In genomic region chr9:136201609-136202448, GRCh38 we compare ENCODE assay signal across 1 cellular context.
A peak's percentile ranks its signal among the peaks of the same experiment; 100 is the strongest.
TF ChIP-seq lines count a peak whose summit lies in the region.

No MANE protein-coding gene starts in this region.

TF ChIP-seq in HepG2, 621 proteins besides CTCF, POLR2A, EP300 and RAD21 (continued from another document):
- no peak for TF ChIP-seq NR3C1 (CRISPR knock-in tag; IDR thresholded peaks at IDR 0.05)
- no peak for TF ChIP-seq JDP2 (CRISPR knock-in tag; IDR thresholded peaks at IDR 0.05; ENCODE audit: borderline replicate concordance)
- TF ChIP-seq MXD1 (CRISPR knock-in tag; IDR thresholded peaks at IDR 0.05) = 0 out of 2 replicates have a peak, but pooled peaks have one; percentile 45
- no peak for TF ChIP-seq NFYC (CRISPR knock-in tag; IDR thresholded peaks at IDR 0.05)
- TF ChIP-seq MIER2 (CRISPR knock-in tag; IDR thresholded peaks at IDR 0.05) = peak; percentile 88
- TF ChIP-seq ZNF777 (CRISPR knock-in tag; IDR thresholded peaks at IDR 0.05) = 0 out of 2 replicates have a peak, but pooled peaks have one; percentile 30
- TF ChIP-seq, protein P1, sequence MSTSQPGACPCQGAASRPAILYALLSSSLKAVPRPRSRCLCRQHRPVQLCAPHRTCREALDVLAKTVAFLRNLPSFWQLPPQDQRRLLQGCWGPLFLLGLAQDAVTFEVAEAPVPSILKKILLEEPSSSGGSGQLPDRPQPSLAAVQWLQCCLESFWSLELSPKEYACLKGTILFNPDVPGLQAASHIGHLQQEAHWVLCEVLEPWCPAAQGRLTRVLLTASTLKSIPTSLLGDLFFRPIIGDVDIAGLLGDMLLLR (CRISPR knock-in tag; IDR thresholded peaks at IDR 0.05) = 0 out of 2 replicates have a peak, but pooled peaks have one; percentile 33
- 0 out of 2 replicates have a peak, but pooled peaks have one; percentile 26 for TF ChIP-seq KDM5B (CRISPR knock-in tag; IDR thresholded peaks at IDR 0.05; ENCODE audit: borderline replicate concordance)
- no peak for TF ChIP-seq ZNF101 (CRISPR knock-in tag; IDR thresholded peaks at IDR 0.05; ENCODE audit: borderline replicate concordance, low read depth)
- no peak for TF ChIP-seq SP2 (CRISPR knock-in tag; IDR thresholded peaks at IDR 0.05)
TF ChIP-seq in HepG2: peak in this region for 18.
